Comparison of ENCODE assay signal across 1 cellular context in the genomic region with DNA sequence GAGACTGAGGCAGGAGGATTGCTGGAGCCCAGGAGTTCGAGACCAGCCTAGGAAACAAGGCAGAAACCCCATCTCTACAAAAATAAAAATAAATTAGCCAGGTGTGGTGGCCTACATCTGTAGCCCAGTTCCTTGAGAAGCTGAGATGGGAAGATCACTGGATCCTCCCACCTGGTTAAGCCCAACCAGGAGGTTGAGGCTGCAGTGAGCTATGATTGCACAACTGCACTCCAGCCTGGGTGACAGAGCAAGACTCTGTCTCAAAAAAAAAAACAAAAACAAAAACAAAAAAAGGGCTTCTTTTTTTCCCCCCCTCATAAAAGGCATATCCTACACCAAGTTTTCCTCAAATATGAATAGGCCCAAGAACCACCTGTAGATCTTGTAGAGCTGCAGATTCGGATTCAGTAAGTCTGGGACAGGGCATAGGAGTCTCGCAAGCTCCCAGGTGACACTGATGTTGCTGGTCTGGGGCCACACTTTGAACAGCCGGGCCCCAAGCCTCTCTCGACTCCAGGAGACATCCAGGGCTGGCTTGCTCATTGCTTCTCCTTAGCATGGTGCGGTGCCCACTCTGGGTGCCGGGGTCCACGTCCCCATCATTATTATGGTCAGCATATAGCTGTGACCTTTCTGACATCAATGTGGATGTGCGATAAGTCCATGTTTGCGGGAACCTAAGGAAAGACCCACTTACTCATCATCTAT.
TF ChIP-seq lines count a peak whose summit lies in the region.

No MANE protein-coding gene starts in this region.

TF ChIP-seq in K562, 482 proteins besides CTCF, POLR2A, EP300 and RAD21:
- TF ChIP-seq, protein P1, sequence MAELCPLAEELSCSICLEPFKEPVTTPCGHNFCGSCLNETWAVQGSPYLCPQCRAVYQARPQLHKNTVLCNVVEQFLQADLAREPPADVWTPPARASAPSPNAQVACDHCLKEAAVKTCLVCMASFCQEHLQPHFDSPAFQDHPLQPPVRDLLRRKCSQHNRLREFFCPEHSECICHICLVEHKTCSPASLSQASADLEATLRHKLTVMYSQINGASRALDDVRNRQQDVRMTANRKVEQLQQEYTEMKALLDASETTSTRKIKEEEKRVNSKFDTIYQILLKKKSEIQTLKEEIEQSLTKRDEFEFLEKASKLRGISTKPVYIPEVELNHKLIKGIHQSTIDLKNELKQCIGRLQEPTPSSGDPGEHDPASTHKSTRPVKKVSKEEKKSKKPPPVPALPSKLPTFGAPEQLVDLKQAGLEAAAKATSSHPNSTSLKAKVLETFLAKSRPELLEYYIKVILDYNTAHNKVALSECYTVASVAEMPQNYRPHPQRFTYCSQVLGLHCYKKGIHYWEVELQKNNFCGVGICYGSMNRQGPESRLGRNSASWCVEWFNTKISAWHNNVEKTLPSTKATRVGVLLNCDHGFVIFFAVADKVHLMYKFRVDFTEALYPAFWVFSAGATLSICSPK (IDR thresholded peaks at IDR 0.05; ENCODE audit: borderline replicate concordance): no peak
- TF ChIP-seq EP400 (IDR thresholded peaks at IDR 0.05): no peak
- peak; percentile 68 for TF ChIP-seq CEBPB (tag; IDR thresholded peaks at IDR 0.05)
- no peak for TF ChIP-seq HEY1 (CRISPR knock-in tag; IDR thresholded peaks at IDR 0.05; ENCODE audit: borderline replicate concordance)
- TF ChIP-seq ARNT (IDR thresholded peaks at IDR 0.05): no peak
